Comparison of ENCODE assay signal across 16 cellular contexts in the genomic region with DNA sequence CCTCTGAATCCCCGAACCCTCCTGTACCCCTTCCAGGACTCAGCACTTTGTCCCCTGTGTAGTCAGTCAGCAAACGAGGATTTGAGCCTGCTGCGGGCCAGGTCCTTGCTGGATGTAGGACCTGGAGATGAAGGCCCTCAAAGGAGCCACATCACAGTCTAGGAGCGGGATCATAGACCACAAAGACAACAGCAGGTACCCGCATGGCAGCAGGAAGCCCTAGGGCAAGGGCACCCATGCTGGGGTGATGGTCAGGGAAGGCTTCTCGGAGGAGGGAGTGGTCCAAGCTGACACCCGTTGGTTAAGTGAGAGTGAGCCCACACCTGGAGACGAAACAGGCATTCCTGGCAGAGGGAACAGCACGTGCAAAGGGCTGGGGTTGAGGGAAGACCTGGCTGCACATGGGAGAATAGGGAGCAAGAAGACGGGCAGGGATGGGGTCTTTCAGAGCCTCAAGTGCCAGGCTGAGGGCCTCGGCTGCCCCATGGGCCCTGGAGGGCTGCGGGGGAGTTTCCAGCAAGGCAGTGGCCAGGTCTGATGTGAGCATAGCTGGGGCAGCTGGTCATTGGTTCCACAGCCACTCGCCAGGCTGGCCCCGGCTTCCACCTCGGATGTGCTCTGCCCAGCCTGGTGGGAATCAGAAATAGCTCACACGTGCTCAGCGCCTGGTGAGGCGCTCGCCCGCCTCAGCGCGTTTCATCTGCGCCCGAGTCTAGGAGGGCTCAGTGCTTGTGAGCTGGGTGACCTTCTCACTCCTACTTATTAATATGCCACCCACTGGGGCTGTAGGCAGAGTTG. TPM values are rescaled to one million over a fixed set of nuclear protein-coding genes. Genes with fewer than 3 reads are reported as not detected.
A peak's percentile ranks its signal among the peaks of the same experiment; 100 is the strongest.
DNase-seq lines count a peak whose midpoint lies in the region; ATAC-seq and TF ChIP-seq lines count a peak whose summit lies in the region.
"Had no signal": no experiment of that assay in that cellular context is flagged by ENCODE, and none has a peak within 500 bp of the region (broad histone marks: within the 10 kb centered on the region; RNA-seq: fewer than 3 reads in every experiment).

No MANE protein-coding gene starts in this region.

- H3K79me2 ChIP-seq in osteoblast (ENCODE audit: insufficient read depth, low read length) = no peaks in the 10 kb centered on the region

- no peak overlapping the region for H2AFZ ChIP-seq in IMR-90 (replicated peaks; ENCODE audit: low read length, poor library complexity)
- no peak overlapping the region for H2AFZ ChIP-seq in osteoblast (ENCODE audit: low read length)

- H3K14ac ChIP-seq in IMR-90 (replicated peaks; ENCODE audit: low read depth, low read length) = no peak overlapping the region

- H3K4me1 Mint-ChIP-seq in CD14-positive monocyte (no peaks in the 10 kb centered on the region), endothelial cell (ENCODE audit: unreplicated experiment) (no peaks in the 10 kb centered on the region)
- H3K4me1 Mint-ChIP-seq: B cell had no signal

- TF ChIP-seq CTCF in CD14-positive monocyte (IDR thresholded peaks at IDR 0.05) = no peak
- TF ChIP-seq CTCF in IMR-90 (conservative IDR thresholded peaks at IDR 0.05; ENCODE audit: low read depth, low read length) = no peak
- no peak for TF ChIP-seq CTCF in endothelial cell (IDR thresholded peaks at IDR 0.05; ENCODE audit: unreplicated experiment)
- no peak for TF ChIP-seq CTCF in osteoblast (IDR thresholded peaks at IDR 0.05; ENCODE audit: extremely low read depth, low read depth, low read length)
- TF ChIP-seq CTCF in testis (IDR thresholded peaks at IDR 0.05) = no peak

- no peak overlapping the region for H3K18ac ChIP-seq in IMR-90 (ENCODE audit: low read depth, low read length)

- H3K79me1 ChIP-seq in IMR-90 (ENCODE audit: low read depth in 1 of 2, low read length in 2 of 2) = no peaks in the 10 kb centered on the region

- H3K27me3 ChIP-seq in IMR-90 (ENCODE audit: control insufficient read depth, insufficient read depth, low read length) (peaks cover 17% of the 10 kb centered on the region), osteoblast (ENCODE audit: insufficient read depth, low read length) (no peaks in the 10 kb centered on the region), testis (no peaks in the 10 kb centered on the region)

- H4K20me1 ChIP-seq in IMR-90 (ENCODE audit: insufficient read depth, low read length) = no peaks in the 10 kb centered on the region
- no peaks in the 10 kb centered on the region for H4K20me1 ChIP-seq in osteoblast (ENCODE audit: insufficient read depth, low read length)

- no peak overlapping the region for H3K9ac ChIP-seq in IMR-90 (ENCODE audit: low read depth, low read length)

- H3K36me3 ChIP-seq in IMR-90 (ENCODE audit: control insufficient read depth, insufficient read depth, low read length) (no peaks in the 10 kb centered on the region), osteoblast (ENCODE audit: insufficient read depth, low read length) (no peaks in the 10 kb centered on the region), testis (ENCODE audit: low read depth, missing control alignments) (no peaks in the 10 kb centered on the region)
- H3K36me3 ChIP-seq: SJSA1 had no signal

- H3K4ac ChIP-seq in IMR-90 (ENCODE audit: low read depth, low read length) = no peak overlapping the region

- no peaks in the 10 kb centered on the region for H3K9me1 ChIP-seq in IMR-90 (ENCODE audit: insufficient read depth, low read length)

- no peaks in the 10 kb centered on the region for H3K9me3 ChIP-seq in IMR-90 (ENCODE audit: control insufficient read depth, insufficient read depth, low read length)
- H3K9me3 ChIP-seq in osteoblast (ENCODE audit: low read depth, low read length) = peaks cover 3% of the 10 kb centered on the region
- H3K9me3 ChIP-seq in testis = no peaks in the 10 kb centered on the region
- H3K9me3 ChIP-seq: SJSA1 had no signal

- in situ Hi-C loops in IMR-90 (cut with MboI; ENCODE audit: low sequenced_read_pairs) = no loop called here

- H3K23ac ChIP-seq in IMR-90 (ENCODE audit: low read depth, low read length) = no peak overlapping the region

- no peaks in the 10 kb centered on the region for H3K36me3 Mint-ChIP-seq in CD14-positive monocyte
- H3K36me3 Mint-ChIP-seq in endothelial cell (ENCODE audit: low read depth, unreplicated experiment) = peaks cover 3% of the 10 kb centered on the region

- no peak overlapping the region for H2BK120ac ChIP-seq in IMR-90 (ENCODE audit: low read depth, low read length)

- TF ChIP-seq RAD21 in IMR-90 (IDR thresholded peaks at IDR 0.05; ENCODE audit: low read length) = no peak

- H2AK5ac ChIP-seq in IMR-90 (ENCODE audit: low read depth, low read length) = no peak overlapping the region

- POLR2A ChIA-PET in IMR-90 (lab: Charles Lee; ENCODE audit: unreplicated experiment) = no interaction called here

- H3K4me2 ChIP-seq in IMR-90 (ENCODE audit: low read depth, low read length) = no peak overlapping the region
- no peak overlapping the region for H3K4me2 ChIP-seq in osteoblast (ENCODE audit: insufficient read depth, low read length)

- peaks cover 2 to 16% (median 6%) of the 10 kb centered on the region in 7 donors for H3K9me3 Mint-ChIP-seq in CD14-positive monocyte
- no peaks in the 10 kb centered on the region for H3K9me3 Mint-ChIP-seq in endothelial cell (ENCODE audit: unreplicated experiment)

- intact Hi-C loops in CD14-positive monocyte (cut with micrococcal nuclease) (no loop called here), IMR-90 (cut with micrococcal nuclease) (no loop called here), testis (cut with DNase I; ENCODE audit: low total_unique reads) (no loop called here)

- H4K5ac ChIP-seq in IMR-90 (ENCODE audit: low read depth, low read length) = no peak overlapping the region

- no peak overlapping the region for H2BK5ac ChIP-seq in IMR-90 (ENCODE audit: low read depth, low read length, poor library complexity, severe bottlenecking)

- DNase-seq in CD14-positive monocyte (ENCODE audit: low spot score) = peak; percentile 33
- no peak for DNase-seq in IMR-90
- DNase-seq in endothelial cell (ENCODE audit: low spot score) = no peak
- DNase-seq in osteoblast (ENCODE audit: insufficient read length, low spot score, missing footprints) = peak; percentile 73
- DNase-seq in NCI-H1930 (lab: John Stamatoyannopoulos, UW) = no peak
- no peak for DNase-seq in testis
- DNase-seq in activated CD8-positive, alpha-beta memory T cell treated with anti-CD3 and anti-CD28 coated beads, Interleukin-2, amount 50 U/mL, for 4 hours = no peak
- DNase-seq: EL, KG1, NCI-H1092, NCI-H1436, NCI-H187 treated with DMSO at 0.1 percent for 48 hours had no signal

- peaks cover 8 to 14% (median 9%) of the 10 kb centered on the region in 3 donors for H3K27me3 Mint-ChIP-seq in CD14-positive monocyte (ENCODE audit: low read depth in 3 of 3)
- H3K27me3 Mint-ChIP-seq in endothelial cell (ENCODE audit: unreplicated experiment) = peaks cover 7% of the 10 kb centered on the region

- no TSS peak for BruUV-seq in IMR-90 (replicated peaks; lab: Mats Ljungman, UMichigan)

- peak overlapping the region; percentile 50 for H2AK9ac ChIP-seq in IMR-90 (replicated peaks; ENCODE audit: low read depth, low read length, poor library complexity)

- peak overlapping the region in 1 of 7 donors; percentile 29 for H3K27ac Mint-ChIP-seq in CD14-positive monocyte
- H3K27ac Mint-ChIP-seq in endothelial cell (ENCODE audit: unreplicated experiment) = no peak overlapping the region
- H3K27ac Mint-ChIP-seq: B cell had no signal

- 56% methylated on average over 8 of the region's 24 CpGs; no CpG with 5 or more reads in 1 of the 2 experiments for WGBS in IMR-90 (ENCODE audit: extremely low coverage in 2 of 2, insufficient read length in 1 of 2), 2 experiments
- WGBS in testis, 2 donors = 85 to 88% methylated on average over 12 to 24 of the region's 24 CpGs

- CTCF ChIA-PET in IMR-90 (lab: Yijun Ruan, JAX) = no interaction called here

- TF ChIP-seq POLR2A in IMR-90 (IDR thresholded peaks at IDR 0.05; ENCODE audit: low read depth, low read length) = no peak
- no peak for TF ChIP-seq POLR2A in testis (IDR thresholded peaks at IDR 0.05)

- no peak overlapping the region for H3K56ac ChIP-seq in IMR-90 (ENCODE audit: extremely low read depth, insufficient read depth, low read length)

- no peak overlapping the region for H4K91ac ChIP-seq in IMR-90 (ENCODE audit: insufficient read depth, low read depth, low read length)

- no peak overlapping the region for H3K4me3 ChIP-seq in IMR-90 (ENCODE audit: insufficient read depth, low read depth, low read length)
- no peak overlapping the region for H3K4me3 ChIP-seq in osteoblast (ENCODE audit: insufficient read depth, low read length)
- H3K4me3 ChIP-seq in testis = no peak overlapping the region
- H3K4me3 ChIP-seq: SJSA1 had no signal

- H4K8ac ChIP-seq in IMR-90 (ENCODE audit: low read depth in 2 of 2, low read length in 2 of 2) = no peak overlapping the region

- ATAC-seq in IMR-90 (ENCODE audit: low read depth) (no peak), GM18909 (IDR thresholded peaks at IDR 0.05; ENCODE audit: poor library complexity, unreplicated experiment) (no peak)
- ATAC-seq: Panc1 had no signal

- H2BK15ac ChIP-seq in IMR-90 (ENCODE audit: low read depth, low read length) = no peak overlapping the region

- dilution Hi-C loops in IMR-90 (cut with HindIII; ENCODE audit: low sequenced_read_pairs, unreplicated experiment) = no loop called here

- H3K4me1 ChIP-seq in IMR-90 (ENCODE audit: control insufficient read depth, insufficient read depth, low read length) (no peaks in the 10 kb centered on the region), osteoblast (ENCODE audit: insufficient read depth, low read length) (no peaks in the 10 kb centered on the region), testis (no peaks in the 10 kb centered on the region)
- H3K4me1 ChIP-seq: SJSA1 had no signal

- H3K4me3 Mint-ChIP-seq in CD14-positive monocyte = no peak overlapping the region
- peak overlapping the region; percentile 19 for H3K4me3 Mint-ChIP-seq in endothelial cell (ENCODE audit: unreplicated experiment)
- H3K4me3 Mint-ChIP-seq: B cell had no signal

- no peak overlapping the region for H2BK20ac ChIP-seq in IMR-90 (ENCODE audit: low read depth, low read length)

- H3K27ac ChIP-seq in IMR-90 (ENCODE audit: insufficient read depth, low read length) (no peak overlapping the region), osteoblast (ENCODE audit: low read depth, low read length) (no peak overlapping the region), testis (no peak overlapping the region)
- H3K27ac ChIP-seq: SJSA1 had no signal

TF ChIP-seq in IMR-90, 13 proteins besides CTCF, POLR2A, EP300 and RAD21:
- TF ChIP-seq SMC3 (IDR thresholded peaks at IDR 0.05; ENCODE audit: low read depth, low read length) = no peak
- no peak for TF ChIP-seq RCOR1 (IDR thresholded peaks at IDR 0.05; ENCODE audit: insufficient replicate concordance, low read length)
- TF ChIP-seq BHLHE40 (IDR thresholded peaks at IDR 0.05; ENCODE audit: low read depth, low read length) = no peak

RNA-seq across cellular contexts. Expression of gene DLGAP4, which starts 15.0 kb away (rescaled TPM):
- polyA plus RNA-seq in CD14-positive monocyte (10 to 100 TPM in 1 of 2 donors, 1 to 10 TPM in 1; 9.9 to 17.6 TPM), IMR-90 (2012; rRNA removed) (73.2 and 76.7 TPM in 2 replicates), testis (ENCODE audit: insufficient read depth, low read depth, low replicate concordance) (69.1 TPM)
- total RNA-seq in IMR-90 (2012; rRNA removed) (27.8 and 32.3 TPM in 2 replicates), endothelial cell (ENCODE audit: unreplicated experiment) (172 TPM), osteoblast (17.4 and 18.1 TPM in 2 replicates), testis (100 to 1,000 TPM; 110 TPM)
- 46.0 and 62.2 TPM in 2 replicates for polyA plus RNA-seq in IMR-90 (2012; cell fraction: cytosol; rRNA removed)
- polyA plus RNA-seq in IMR-90 (2012; cell fraction: nucleus; rRNA removed; ENCODE audit: low replicate concordance) = 93.5 and 119 TPM in 2 replicates

Comparison
In these comparisons a context has a peak if more than half of its experiments do, and no peak if none do; other contexts are left out.
1. DNase-seq: peak in CD14-positive monocyte (single experiment) and osteoblast (single experiment); none in IMR-90 (single experiment), endothelial cell (single experiment), NCI-H1930 (0 of 2), testis (single experiment) and activated CD8-positive, alpha-beta memory T cell treated with anti-CD3 and anti-CD28 coated beads, Interleukin-2, amount 50 U/mL, for 4 hours (single experiment).